Comparison of ENCODE assay signal across 8 cellular contexts in the genomic region with DNA sequence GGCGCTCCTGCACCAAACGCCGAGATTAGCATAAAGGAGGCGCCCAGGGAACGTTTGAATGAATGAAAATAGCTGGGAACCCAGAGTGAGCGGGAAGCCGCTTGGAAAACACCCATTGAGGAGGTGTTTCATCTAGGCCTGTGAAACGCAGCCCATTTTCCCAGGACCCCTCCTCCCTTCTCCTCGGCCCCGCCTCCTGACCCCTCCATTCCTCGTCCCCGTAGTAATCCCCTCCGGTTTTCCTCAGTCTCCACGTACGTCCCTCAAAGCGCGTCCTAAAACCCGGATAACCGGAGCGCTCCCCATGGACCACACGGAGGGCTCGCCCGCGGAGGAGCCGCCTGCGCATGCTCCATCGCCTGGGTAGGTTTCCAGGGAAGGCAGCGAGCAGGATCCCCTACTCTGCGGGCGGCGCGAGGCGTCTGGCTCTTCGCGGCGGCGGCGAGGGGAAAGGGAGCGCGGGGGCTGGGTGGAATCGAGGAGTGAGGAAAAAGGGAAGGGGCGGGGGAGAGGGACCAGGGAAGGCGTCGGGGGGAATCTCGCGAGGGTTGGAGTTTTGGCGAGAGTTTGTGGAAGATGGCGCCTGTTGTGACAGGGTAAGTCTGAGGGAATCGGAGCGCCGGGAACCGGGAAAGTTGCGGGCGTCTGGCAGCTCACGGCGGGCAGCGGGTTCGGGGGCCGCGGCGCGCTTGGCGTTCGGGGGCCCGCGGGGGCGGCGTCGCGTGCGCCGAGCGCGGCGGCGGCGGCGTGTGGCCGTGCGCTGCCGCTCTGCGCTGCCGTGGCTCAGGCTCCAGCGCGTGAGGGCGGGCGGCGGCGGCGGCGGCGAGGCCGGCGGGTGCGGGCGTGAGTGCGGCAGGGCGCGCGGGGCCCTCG. TPM values are rescaled to one million over a fixed set of nuclear protein-coding genes. Genes with fewer than 3 reads are reported as not detected.
DNase-seq lines count a peak whose midpoint lies in the region; ATAC-seq and TF ChIP-seq lines count a peak whose summit lies in the region.

A gene (plus strand): TSS at position 562 of the 873 bp plus-strand sequence. CDS start 15 bp downstream, at position 577.

- intact Hi-C loops in T-helper 2 cell treated with Interferon-gamma antibody and Interleukin-4, amounts not matched to agents 100 ng/mL and 5 ng/mL, for 36 hours (cut with micrococcal nuclease), result loop anchor here (1.0 to 10.0 kb wide), 5 partner anchors 176 to 459 kb away; a partner anchor contains a TSS
- intact Hi-C loops in left ventricle myocardium superior (cut with micrococcal nuclease), result no loop called here
- intact Hi-C loops in prostate gland (cut with DNase I), result loop anchor here (2.0 to 5.0 kb wide), 3 partner anchors 114 to 293 kb away; no protein-coding TSS in a partner anchor

- no peaks in the 10 kb centered on the region for H3K9me3 ChIP-seq in prostate gland

- peak within 1 kb of the TSS; percentile 67 to 80 for H3K4me3 ChIP-seq in prostate gland

- WGBS in prostate gland, result under 1% methylated on average over 95 of the region's 101 CpGs

- H3K27me3 ChIP-seq in prostate gland (replicated peaks; ENCODE audit: insufficient read depth), result no peaks in the 10 kb centered on the region

- CTCF ChIA-PET in GM10248 (lab: Yijun Ruan, JAX), result interaction anchor here (0.8 to 2.5 kb wide), 9 partner anchors 9 to 291 kb away, joined by 3 to 24 read pairs (median 3); no protein-coding TSS in a partner anchor

- TF ChIP-seq CTCF in GM10248 (IDR thresholded peaks at IDR 0.05; ENCODE audit: control extremely low read depth, extremely low read depth, low read depth, missing control alignments) (no peak), prostate gland (IDR thresholded peaks at IDR 0.05) (peak in 1 of 4 experiments; percentile 10)

- H3K27ac ChIP-seq in angular gyrus (ENCODE audit: low read depth, low read length), result peak within 1 kb of the TSS; percentile 82
- H3K27ac ChIP-seq in prostate gland, result peak within 1 kb of the TSS; percentile 95 to 96

- DNase-seq in GM10248 (ENCODE audit: extremely low spot score) (peak; percentile 79), NCI-H1930 (lab: John Stamatoyannopoulos, UW) (peak; percentile 96), left ventricle myocardium superior (peak; percentile 94), prostate gland (ENCODE audit: low spot score) (peak; percentile 90), ureter (ENCODE audit: low spot score) (peak; percentile 95)

- peak; percentile 27 for ATAC-seq in HG02798 (IDR thresholded peaks at IDR 0.05; ENCODE audit: poor library complexity, unreplicated experiment)
- peak; percentile 84 for ATAC-seq in left ventricle myocardium superior

- H3K4me1 ChIP-seq in prostate gland (replicated peaks), result no peaks in the 10 kb centered on the region

- TF ChIP-seq POLR2A in prostate gland (IDR thresholded peaks at IDR 0.05), result peak; percentile 70

- POLR2A ChIA-PET in GM10248 (lab: Yijun Ruan, JAX), result interaction anchor here (1.0 to 1.8 kb wide), 3 partner anchors 127 to 245 kb away, joined by 3 to 4 read pairs (median 3); no protein-coding TSS in a partner anchor

- no peaks in the 10 kb centered on the region for H3K36me3 ChIP-seq in prostate gland

RNA-seq across cellular contexts. Expression of the gene that starts here (rescaled TPM):
- total RNA-seq in T-helper 2 cell treated with Interferon-gamma antibody and Interleukin-4, amounts not matched to agents 100 ng/mL and 5 ng/mL, for 36 hours, result 166 and 170 TPM in 2 replicates
- total RNA-seq in left ventricle myocardium superior, result 48.4 TPM
- total RNA-seq in prostate gland, result 100 to 1,000 TPM in 1 of 2 donors, 10 to 100 TPM in 1; 36.0 to 130 TPM
- total RNA-seq in ureter, result 73.3 TPM

Comparison
In these comparisons a context has a peak if more than half of its experiments do, and no peak if none do; other contexts are left out.
1. Peak in every context shown above with its lines: DNase-seq, ATAC-seq, H3K4me3 ChIP-seq and H3K27ac ChIP-seq.